19 cellular contexts compared by ENCODE assay signal in the genomic region with DNA sequence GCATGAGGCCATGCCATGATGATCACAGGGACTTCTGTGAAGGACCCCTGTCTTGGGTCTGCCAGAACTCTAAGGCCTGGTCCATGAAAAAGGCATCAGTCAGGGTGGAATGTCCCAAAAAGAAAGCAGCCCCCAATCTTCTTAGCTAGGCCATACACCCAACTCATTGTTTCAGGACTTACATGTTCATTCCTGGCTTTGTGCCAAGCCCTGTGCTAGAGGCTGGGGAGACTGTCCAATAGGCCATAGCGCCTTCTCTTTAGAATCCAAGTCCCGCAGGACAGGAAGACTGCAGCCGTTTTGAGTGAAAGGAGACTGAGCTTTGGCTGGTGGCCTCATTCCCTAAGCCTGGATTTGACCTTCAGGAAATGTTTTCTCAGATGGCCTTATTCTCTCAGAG.
DNase-seq lines count a peak whose midpoint lies in the region; TF ChIP-seq lines count a peak whose summit lies in the region.
"Had no signal": no experiment of that assay in that cellular context is flagged by ENCODE, and none has a peak within 500 bp of the region (broad histone marks: within the 10 kb centered on the region; RNA-seq: fewer than 3 reads in every experiment).

No MANE protein-coding gene starts in this region.

- no peaks in the 10 kb centered on the region for H3K36me3 ChIP-seq in SJCRH30
- H3K36me3 ChIP-seq: uterus, WERI-Rb-1 had no signal

- no peak overlapping the region for H3K4me3 ChIP-seq in SJCRH30
- H3K4me3 ChIP-seq in fibroblast of the aortic adventitia (ENCODE audit: low read depth, low read length): no peak overlapping the region
- H3K4me3 ChIP-seq: BLaER1 treated with 17β-estradiol and CSF1 and Interleukin-3, amounts not matched to agents 10 nM and 100 nM; GM12878; uterus had no signal

- H3K4me1 ChIP-seq in SJCRH30: no peaks in the 10 kb centered on the region
- H3K4me1 ChIP-seq: foreskin keratinocyte, uterus had no signal

- DNase-seq in NCI-H2029 (lab: John Stamatoyannopoulos, UW) (peak; percentile 35), NCI-H2029 treated with DMSO at 0.1 percent for 48 hours (lab: John Stamatoyannopoulos, UW) (no peak), SJCRH30 (peak; percentile 39 to 65), fibroblast of the aortic adventitia (ENCODE audit: low read depth) (peak; percentile 46), pulmonary artery endothelial cell (ENCODE audit: low read depth, low spot score) (peak; percentile 17), NCI-H774 (lab: John Stamatoyannopoulos, UW) (no peak), activated T-cell treated with anti-CD3 and anti-CD28 coated beads for 4 hours (no peak), NOMO-1 (lab: John Stamatoyannopoulos, UW; ENCODE audit: unreplicated experiment in 2 of 2) (no peak)
- DNase-seq: activated CD4-positive, alpha-beta T cell treated with anti-CD3 and anti-CD28 coated beads, Interleukin-2, amount 50 U/mL, for 48 hours; activated naive CD4-positive, alpha-beta T cell treated with anti-CD3 and anti-CD28 coated beads, Interleukin-2, amount 10 ng/mL, durations not matched to agents 7 days and 5 days; activated T-cell treated with anti-CD3 and anti-CD28 coated beads, Interleukin-2, amount 50 U/mL, for 1 hour; foreskin keratinocyte; kidney glomerular epithelial cell; NCI-H226; SHP77 treated with DMSO at 0.1 percent for 48 hours; uterus; WERI-Rb-1 had no signal

- no peaks in the 10 kb centered on the region for H3K27me3 ChIP-seq in SJCRH30
- H3K27me3 ChIP-seq: BLaER1 treated with 17β-estradiol and CSF1 and Interleukin-3, amounts not matched to agents 10 nM and 100 nM; foreskin keratinocyte; uterus had no signal

- no peaks in the 10 kb centered on the region for H3K9me3 ChIP-seq in SJCRH30 (replicated peaks)
- H3K9me3 ChIP-seq: BLaER1 treated with 17β-estradiol and CSF1 and Interleukin-3, amounts not matched to agents 10 nM and 100 nM; uterus had no signal

- no peak for TF ChIP-seq CTCF in fibroblast of the aortic adventitia (IDR thresholded peaks at IDR 0.05; ENCODE audit: insufficient read depth, low read length)

- H3K27ac ChIP-seq in SJCRH30: no peak overlapping the region
- H3K27ac ChIP-seq: BLaER1 treated with 17β-estradiol and CSF1 and Interleukin-3, amounts not matched to agents 10 nM and 100 nM; foreskin keratinocyte; uterus; WERI-Rb-1 had no signal

Comparison
In these comparisons a context has a peak if more than half of its experiments do, and no peak if none do; other contexts are left out.
1. DNase-seq: peak in NCI-H2029 (single experiment), SJCRH30 (2 of 2), fibroblast of the aortic adventitia (single experiment) and pulmonary artery endothelial cell (single experiment); none in NCI-H2029 treated with DMSO at 0.1 percent for 48 hours (single experiment), NCI-H774 (single experiment), activated T-cell treated with anti-CD3 and anti-CD28 coated beads for 4 hours (single experiment) and NOMO-1 (0 of 2).